In genomic region chr3:128494152-128494650, GRCh38 we compare ENCODE assay signal across 2 cellular contexts.
TF ChIP-seq lines count a peak whose summit lies in the region.

No MANE protein-coding gene starts in this region.

TF ChIP-seq in GM23338, 12 proteins besides CTCF, POLR2A, EP300 and RAD21:
- peak; percentile 26 for TF ChIP-seq EZH2 (IDR thresholded peaks at IDR 0.05; ENCODE audit: low read depth, unreplicated experiment)
- TF ChIP-seq EZH2phosphoT487 (IDR thresholded peaks at IDR 0.05; ENCODE audit: unreplicated experiment): no peak

TF ChIP-seq in H1, 55 proteins besides CTCF, POLR2A, EP300 and RAD21:
- TF ChIP-seq SUZ12 (IDR thresholded peaks at IDR 0.05; ENCODE audit: low read length) (peak; percentile 21; the same call in 1 of the 2 replicates), EZH2 (IDR thresholded peaks at IDR 0.05; ENCODE audit: low read depth, low read length, severe bottlenecking) (peak; percentile 30), MAX (IDR thresholded peaks at IDR 0.05) (no peak), CTBP2 (IDR thresholded peaks at IDR 0.05; ENCODE audit: borderline replicate concordance, insufficient read depth, insufficient read length, low read length) (peak; percentile 12), CBX8 (IDR thresholded peaks at IDR 0.05; ENCODE audit: borderline replicate concordance, low read depth, low read length) (0 out of 2 replicates have a peak, but pooled peaks have one; percentile 37)
